In genomic region chr1:78091215-78091813, GRCh38 we compare ENCODE assay signal across 18 cellular contexts. TPM values are rescaled to one million over a fixed set of nuclear protein-coding genes. Genes with fewer than 3 reads are reported as not detected.
"Had no signal": no experiment of that assay in that cellular context is flagged by ENCODE, and none has a peak within 500 bp of the region (broad histone marks: within the 10 kb centered on the region; RNA-seq: fewer than 3 reads in every experiment).

No MANE protein-coding gene starts in this region.

- DNase-seq: activated CD4-positive, alpha-beta T cell treated with anti-CD3 and anti-CD28 coated beads, Interleukin-2, amount 50 U/mL, for 1 hour; activated CD4-positive, CD25-positive, alpha-beta regulatory T cell treated with anti-CD3 and anti-CD28 coated beads, Interleukin-2, amount 50 U/mL, for 72 hours; activated gamma-delta T cell; cortex of kidney; effector CD4-positive, alpha-beta T cell; heart left ventricle; immature natural killer cell; kidney glomerular epithelial cell; left ventricle myocardium superior; naive B cell had no signal

- H3K36me3 ChIP-seq: breast epithelium, gastroesophageal sphincter, heart left ventricle, prostate gland, right atrium auricular region, upper lobe of left lung had no signal

- H3K4me1 ChIP-seq: breast epithelium, prostate gland had no signal

- H3K27ac ChIP-seq: breast epithelium, gastroesophageal sphincter, heart left ventricle, prostate gland, right atrium auricular region, skin epidermis, upper lobe of left lung had no signal

- H3K4me3 ChIP-seq: breast epithelium, gastroesophageal sphincter, heart left ventricle, prostate gland, right atrium auricular region, skin epidermis, upper lobe of left lung had no signal

- H3K27me3 ChIP-seq: breast epithelium, gastroesophageal sphincter, heart left ventricle, right atrium auricular region, upper lobe of left lung had no signal

- H3K9me3 ChIP-seq: prostate gland had no signal

RNA-seq across cellular contexts. Expression of gene GIPC2, which starts 45.5 kb away (rescaled TPM):
- total RNA-seq: astrocyte, neural crest cell had no signal
